Comparison of ENCODE assay signal across 39 cellular contexts in the genomic region with DNA sequence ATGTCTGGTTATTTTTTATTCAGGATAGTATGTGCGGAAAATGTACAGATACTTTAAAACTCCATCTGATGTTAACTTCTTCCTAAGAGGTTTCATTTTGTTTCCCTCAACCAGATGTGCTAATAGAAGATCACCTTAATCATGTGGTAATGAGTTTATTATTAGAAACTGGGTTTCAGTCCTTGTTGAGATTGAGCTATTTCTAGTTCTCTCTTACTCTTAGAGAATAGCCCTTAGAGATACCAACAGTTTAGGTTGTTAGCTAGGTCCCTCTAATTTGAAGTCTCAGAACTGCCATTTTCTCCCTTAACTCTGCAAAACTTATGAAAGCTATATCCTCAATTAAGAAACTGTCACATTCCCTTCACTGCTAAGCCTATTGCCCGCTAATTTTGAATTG. TPM values are rescaled to one million over a fixed set of nuclear protein-coding genes. Genes with fewer than 3 reads are reported as not detected.
"Had no signal": no experiment of that assay in that cellular context is flagged by ENCODE, and none has a peak within 500 bp of the region (broad histone marks: within the 10 kb centered on the region; RNA-seq: fewer than 3 reads in every experiment).

No MANE protein-coding gene starts in this region.

- ATAC-seq: activated CD8-positive, alpha-beta T cell treated with anti-CD3 and anti-CD28 coated beads for 36 hours; activated naive CD4-positive, alpha-beta T cell treated with anti-CD3 and anti-CD28 coated beads, Interleukin-2, amount 50 U/mL, for 72 hours; activated T-cell treated with anti-CD3 and anti-CD28 coated beads, Interleukin-2, amount 50 U/mL, for 4 hours; activated T-cell treated with anti-CD3 and anti-CD28 coated beads, Interleukin-2, amount 50 U/mL, for 72 hours; activated T-helper 17 cell treated with anti-CD3 and anti-CD28 coated beads, Interleukin-2, amount 50 U/mL, for 72 hours had no signal

- H3K9me3 Mint-ChIP-seq: activated CD4-positive, alpha-beta memory T cell treated with anti-CD3 and anti-CD28 coated beads for 36 hours; activated CD4-positive, alpha-beta T cell treated with anti-CD3 and anti-CD28 coated beads, Interleukin-2, amount 10 ng/mL, durations not matched to agents 24 days and 14 days; activated naive CD4-positive, alpha-beta T cell treated with anti-CD3 and anti-CD28 coated beads, Interleukin-2, amount 50 U/mL, for 72 hours; activated T-helper 1 cell treated with anti-CD3 and anti-CD28 coated beads, Interleukin-12 subunit alpha, Interleukin-12 subunit beta, Interleukin-2, Interleukin-4 antibody, amounts not matched to agents 30 ng/mL and 10 ng/mL and 1 ng/mL, durations not matched to agents 14 hours and 24 hours and 36 hours; activated T-helper 17 cell treated with anti-CD3 and anti-CD28 coated beads, Interleukin-2, amount 50 U/mL, for 72 hours had no signal

- H3K4me1 Mint-ChIP-seq: activated B cell treated with CpG ODN at 0.5 μM for 24 hours; activated CD4-positive, alpha-beta T cell treated with anti-CD3 and anti-CD28 coated beads, Interleukin-2, amount 10 ng/mL, durations not matched to agents 24 days and 14 days; activated naive CD8-positive, alpha-beta T cell treated with anti-CD3 and anti-CD28 coated beads for 36 hours; activated T-helper 17 cell treated with anti-CD3 and anti-CD28 coated beads, Interleukin-2, amount 50 U/mL, for 72 hours; brain; central memory CD8-positive, alpha-beta T cell had no signal

- H3K4me3 ChIP-seq: adrenal gland, cardiac muscle cell had no signal

- H3K36me3 Mint-ChIP-seq: activated CD4-positive, alpha-beta memory T cell treated with anti-CD3 and anti-CD28 coated beads for 36 hours; activated naive CD4-positive, alpha-beta T cell treated with anti-CD3 and anti-CD28 coated beads, Interleukin-2, amount 50 U/mL, for 72 hours; activated naive CD8-positive, alpha-beta T cell treated with anti-CD3 and anti-CD28 coated beads for 36 hours; brain had no signal

- H3K27ac Mint-ChIP-seq: activated B cell treated with CpG ODN at 0.5 μM for 24 hours; activated CD4-positive, alpha-beta memory T cell treated with anti-CD3 and anti-CD28 coated beads for 36 hours; activated CD4-positive, alpha-beta T cell treated with anti-CD3 and anti-CD28 coated beads, Interleukin-2, amount 10 ng/mL, durations not matched to agents 24 days and 14 days; activated CD8-positive, alpha-beta T cell treated with anti-CD3 and anti-CD28 coated beads for 36 hours; activated naive CD4-positive, alpha-beta T cell treated with anti-CD3 and anti-CD28 coated beads for 36 hours; activated naive CD4-positive, alpha-beta T cell treated with anti-CD3 and anti-CD28 coated beads, Interleukin-2, amount 50 U/mL, for 72 hours; activated naive CD8-positive, alpha-beta T cell treated with anti-CD3 and anti-CD28 coated beads for 36 hours; activated T-cell treated with anti-CD3 and anti-CD28 coated beads, Interleukin-2, amount 50 U/mL, for 72 hours; activated T-helper 1 cell treated with anti-CD3 and anti-CD28 coated beads, Interleukin-12 subunit alpha, Interleukin-12 subunit beta, Interleukin-2, Interleukin-4 antibody, amounts not matched to agents 30 ng/mL and 10 ng/mL and 1 ng/mL, durations not matched to agents 14 hours and 24 hours and 36 hours; activated T-helper 17 cell treated with anti-CD3 and anti-CD28 coated beads, Interleukin-2, amount 50 U/mL, for 72 hours; brain; T-helper 1 cell treated with Interleukin-12 subunit alpha and Interleukin-12 subunit beta and Interleukin-4 antibody, amounts not matched to agents 30 μg/mL and 1 μg/mL, for 36 hours; T-helper 2 cell treated with Interferon-gamma antibody and Interleukin-4, amounts not matched to agents 5 μg/mL and 100 μg/mL, for 36 hours had no signal

- H3K36me3 ChIP-seq: adrenal gland, cardiac muscle cell had no signal

- H3K27me3 Mint-ChIP-seq: activated B cell treated with CpG ODN at 0.5 μM for 24 hours; activated CD4-positive, alpha-beta memory T cell treated with anti-CD3 and anti-CD28 coated beads for 36 hours; activated CD4-positive, alpha-beta T cell treated with anti-CD3 and anti-CD28 coated beads, Interleukin-2, amount 10 ng/mL, durations not matched to agents 24 days and 14 days; activated CD8-positive, alpha-beta T cell treated with anti-CD3 and anti-CD28 coated beads for 36 hours; activated naive CD8-positive, alpha-beta T cell treated with anti-CD3 and anti-CD28 coated beads for 36 hours; activated T-helper 17 cell treated with anti-CD3 and anti-CD28 coated beads, Interleukin-2, amount 50 U/mL, for 72 hours; central memory CD8-positive, alpha-beta T cell had no signal

- H3K27me3 ChIP-seq: adrenal gland, cardiac muscle cell had no signal

- H3K4me1 ChIP-seq: adrenal gland had no signal

- H3K9me3 ChIP-seq: adrenal gland had no signal

- DNase-seq: activated B cell treated with CpG ODN at 0.5 μM for 24 hours; activated CD4-positive, alpha-beta memory T cell treated with anti-CD3 and anti-CD28 coated beads for 36 hours; activated CD4-positive, alpha-beta T cell treated with anti-CD3 and anti-CD28 coated beads for 4 hours; activated CD4-positive, alpha-beta T cell treated with anti-CD3 and anti-CD28 coated beads, Interleukin-2, amount 10 ng/mL, durations not matched to agents 24 days and 14 days; activated CD4-positive, alpha-beta T cell treated with anti-CD3 and anti-CD28 coated beads, Interleukin-2, amount 50 U/mL, for 1 hour; activated CD4-positive, alpha-beta T cell treated with anti-CD3 and anti-CD28 coated beads, Interleukin-2, amount 50 U/mL, for 4 hours; activated CD4-positive, CD25-positive, alpha-beta regulatory T cell treated with anti-CD3 and anti-CD28 coated beads, Interleukin-2, amount 50 U/mL, for 72 hours; activated CD8-positive, alpha-beta memory T cell treated with anti-CD3 and anti-CD28 coated beads, Interleukin-2, amount 50 U/mL, for 4 hours; activated CD8-positive, alpha-beta T cell treated with anti-CD3 and anti-CD28 coated beads for 36 hours; activated effector memory CD4-positive, alpha-beta T cell treated with anti-CD3 and anti-CD28 coated beads, Interleukin-2, amount 50 U/mL, for 16 hours; activated gamma-delta T cell treated with Interleukin-2 at 50 U/mL for 16 hours; activated naive CD4-positive, alpha-beta T cell; activated naive CD4-positive, alpha-beta T cell treated with anti-CD3 and anti-CD28 coated beads for 36 hours; activated naive CD4-positive, alpha-beta T cell treated with anti-CD3 and anti-CD28 coated beads, Interleukin-2, amount 50 U/mL, for 16 hours; activated naive CD8-positive, alpha-beta T cell treated with anti-CD3 and anti-CD28 coated beads for 36 hours; activated T-cell treated with anti-CD3 and anti-CD28 coated beads for 4 hours; activated T-cell treated with anti-CD3 and anti-CD28 coated beads, Interleukin-2, amount 50 U/mL, for 1 hour; activated T-cell treated with anti-CD3 and anti-CD28 coated beads, Interleukin-2, amount 50 U/mL, for 4 hours; activated T-cell treated with anti-CD3 and anti-CD28 coated beads, Interleukin-2, amount 50 U/mL, for 72 hours; adrenal gland; amniotic stem cell; aorta; caudate nucleus; cerebellar nuclear complex; T-helper 2 cell; T-helper 9 cell had no signal

- H3K27ac ChIP-seq: adrenal gland, cardiac muscle cell, VCaP had no signal

- FAIRE-seq: bronchial epithelial cell, TTC549 had no signal

- H3K4me3 Mint-ChIP-seq: activated B cell treated with CpG ODN at 0.5 μM for 24 hours; activated CD4-positive, alpha-beta memory T cell treated with anti-CD3 and anti-CD28 coated beads for 36 hours; activated CD4-positive, alpha-beta T cell treated with anti-CD3 and anti-CD28 coated beads, Interleukin-2, amount 10 ng/mL, durations not matched to agents 24 days and 14 days; activated CD8-positive, alpha-beta T cell treated with anti-CD3 and anti-CD28 coated beads for 36 hours; activated naive CD4-positive, alpha-beta T cell treated with anti-CD3 and anti-CD28 coated beads for 36 hours; activated naive CD8-positive, alpha-beta T cell treated with anti-CD3 and anti-CD28 coated beads for 36 hours; activated T-cell treated with anti-CD3 and anti-CD28 coated beads, Interleukin-2, amount 50 U/mL, for 4 hours; activated T-cell treated with anti-CD3 and anti-CD28 coated beads, Interleukin-2, amount 50 U/mL, for 72 hours; activated T-helper 1 cell treated with anti-CD3 and anti-CD28 coated beads, Interleukin-12 subunit alpha, Interleukin-12 subunit beta, Interleukin-2, Interleukin-4 antibody, amounts not matched to agents 30 ng/mL and 10 ng/mL and 1 ng/mL, durations not matched to agents 14 hours and 24 hours and 36 hours; activated T-helper 17 cell treated with anti-CD3 and anti-CD28 coated beads, Interleukin-2, amount 50 U/mL, for 72 hours; brain; central memory CD8-positive, alpha-beta T cell; T-helper 1 cell treated with Interleukin-12 subunit alpha and Interleukin-12 subunit beta and Interleukin-4 antibody, amounts not matched to agents 30 μg/mL and 1 μg/mL, for 36 hours; T-helper 2 cell treated with Interferon-gamma antibody and Interleukin-4, amounts not matched to agents 5 μg/mL and 100 μg/mL, for 36 hours had no signal

RNA-seq across cellular contexts. Expression of a gene that starts 13.0 kb away (rescaled TPM):
- total RNA-seq: activated B cell treated with CpG ODN at 0.5 μM for 24 hours; activated CD4-positive, alpha-beta memory T cell treated with anti-CD3 and anti-CD28 coated beads for 36 hours; activated CD4-positive, alpha-beta T cell treated with anti-CD3 and anti-CD28 coated beads, Interleukin-2, amount 10 ng/mL, durations not matched to agents 24 days and 14 days; activated CD8-positive, alpha-beta memory T cell treated with anti-CD3 and anti-CD28 coated beads for 36 hours; activated CD8-positive, alpha-beta T cell treated with anti-CD3 and anti-CD28 coated beads for 36 hours; activated naive CD4-positive, alpha-beta T cell treated with anti-CD3 and anti-CD28 coated beads for 36 hours; activated naive CD4-positive, alpha-beta T cell treated with anti-CD3 and anti-CD28 coated beads, Interleukin-2, amount 50 U/mL, for 72 hours; activated naive CD8-positive, alpha-beta T cell treated with anti-CD3 and anti-CD28 coated beads for 36 hours; activated T-cell treated with anti-CD3 and anti-CD28 coated beads, Interleukin-2, amount 50 U/mL, for 4 hours; activated T-cell treated with anti-CD3 and anti-CD28 coated beads, Interleukin-2, amount 50 U/mL, for 72 hours; activated T-helper 1 cell treated with anti-CD3 and anti-CD28 coated beads, Interleukin-12 subunit alpha, Interleukin-12 subunit beta, Interleukin-2, Interleukin-4 antibody, amounts not matched to agents 30 ng/mL and 10 ng/mL and 1 ng/mL, durations not matched to agents 14 hours and 24 hours and 36 hours; activated T-helper 17 cell treated with anti-CD3 and anti-CD28 coated beads, Interleukin-2, amount 50 U/mL, for 72 hours; adrenal gland; aorta; bronchial epithelial cell; cardiac muscle cell; chondrocyte had no signal
